16 cellular contexts compared by ENCODE assay signal in the genomic region with DNA sequence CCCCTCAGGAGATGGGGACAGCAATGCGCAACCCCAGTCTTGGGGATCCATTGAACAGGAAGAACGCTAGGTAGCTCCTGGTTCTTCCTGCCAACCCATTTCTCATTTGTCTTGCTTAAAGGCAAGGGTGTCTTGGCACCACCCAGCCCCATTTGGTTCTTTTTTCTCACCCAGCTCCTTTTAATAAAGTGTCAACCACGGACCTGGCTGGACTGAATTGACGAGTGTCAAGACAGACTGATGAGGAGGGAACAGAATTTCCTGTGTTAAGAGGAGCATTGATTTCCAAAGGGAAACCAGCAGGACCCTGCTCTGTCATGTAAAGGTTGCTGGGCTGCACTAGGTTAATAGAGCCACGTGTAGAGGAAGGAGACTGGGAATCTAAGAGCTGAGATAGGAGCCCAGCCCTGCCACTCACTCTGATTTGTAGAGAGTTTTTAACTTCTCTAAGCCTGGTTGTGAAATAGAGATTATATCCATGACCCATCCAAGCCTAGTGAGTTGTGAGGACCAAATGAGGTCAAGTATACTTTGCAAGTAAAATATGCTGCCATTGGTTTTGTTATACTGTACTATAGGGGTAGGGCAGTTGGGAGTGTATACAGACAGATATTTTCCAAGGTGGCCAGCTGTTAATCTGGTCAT. TPM values are rescaled to one million over a fixed set of nuclear protein-coding genes. Genes with fewer than 3 reads are reported as not detected.
DNase-seq lines count a peak whose midpoint lies in the region; ATAC-seq and TF ChIP-seq lines count a peak whose summit lies in the region.
"Had no signal": no experiment of that assay in that cellular context is flagged by ENCODE, and none has a peak within 500 bp of the region (broad histone marks: within the 10 kb centered on the region; RNA-seq: fewer than 3 reads in every experiment).

No MANE protein-coding gene starts in this region.

- DNase-seq in CD8-positive, alpha-beta memory T cell, result no peak
- DNase-seq in T-cell, result no peak
- DNase-seq in prostate gland (ENCODE audit: low spot score), result no peak
- DNase-seq in SK-N-DZ (ENCODE audit: low spot score), result no peak
- DNase-seq: Caco-2, GOT3, KBM-7, NCI-H1105, NCI-H187, NCI-H2171 treated with DMSO at 0.1 percent for 48 hours, NCI-H774, SHP77 had no signal

- H3K4me1 ChIP-seq in CD8-positive, alpha-beta memory T cell (ENCODE audit: insufficient read depth, low read length), result peaks cover 18% of the 10 kb centered on the region
- peaks cover 17 to 29% of the 10 kb centered on the region in 2 experiments for H3K4me1 ChIP-seq in neutrophil (ENCODE audit: control insufficient read depth in 1 of 2, insufficient read depth in 1 of 2, low read depth in 1 of 2, low read length in 1 of 2)
- H3K4me1 ChIP-seq in prostate gland (replicated peaks), result no peaks in the 10 kb centered on the region
- H3K4me1 ChIP-seq: Caco-2 had no signal

- no peak overlapping the region for H3K4me3 ChIP-seq in CD8-positive, alpha-beta memory T cell (ENCODE audit: low read length)
- H3K4me3 ChIP-seq in neutrophil (ENCODE audit: low read depth in 1 of 2, low read length in 1 of 2) (no peak overlapping the region), prostate gland (no peak overlapping the region)
- H3K4me3 ChIP-seq: GM12878 had no signal

- peaks cover 13% of the 10 kb centered on the region for H3K36me3 ChIP-seq in CD8-positive, alpha-beta memory T cell (ENCODE audit: insufficient read depth, low read length)
- peaks cover 73% of the 10 kb centered on the region for H3K36me3 ChIP-seq in neutrophil
- no peaks in the 10 kb centered on the region for H3K36me3 ChIP-seq in prostate gland

- TF ChIP-seq POLR2A in prostate gland (IDR thresholded peaks at IDR 0.05), result no peak

- no peak overlapping the region for H3K27ac ChIP-seq in CD8-positive, alpha-beta memory T cell (ENCODE audit: low read depth, low read length)
- H3K27ac ChIP-seq in neutrophil (peak overlapping the region; percentile 24), prostate gland (no peak overlapping the region)

- H3K27me3 Mint-ChIP-seq in CD8-positive, alpha-beta memory T cell, result no peaks in the 10 kb centered on the region
- H3K27me3 Mint-ChIP-seq in T-cell, result no peaks in the 10 kb centered on the region

- intact Hi-C loops in prostate gland (cut with DNase I), result no loop called here

- peaks cover 60 to 88% (median 80%) of the 10 kb centered on the region in 3 donors for H3K4me1 Mint-ChIP-seq in CD8-positive, alpha-beta memory T cell
- H3K4me1 Mint-ChIP-seq in T-cell, result peaks cover 58 to 78% (median 59%) of the 10 kb centered on the region in 3 donors

- no peaks in the 10 kb centered on the region for H3K9me3 Mint-ChIP-seq in CD8-positive, alpha-beta memory T cell
- peaks cover 0 to 6% (median 0%) of the 10 kb centered on the region in 3 donors for H3K9me3 Mint-ChIP-seq in T-cell

- H3K9me3 ChIP-seq in CD8-positive, alpha-beta memory T cell (ENCODE audit: low read length), result no peaks in the 10 kb centered on the region
- H3K9me3 ChIP-seq in neutrophil, result no peaks in the 10 kb centered on the region
- H3K9me3 ChIP-seq in prostate gland, result no peaks in the 10 kb centered on the region
- H3K9me3 ChIP-seq: Caco-2 had no signal

- peak overlapping the region; percentile 54 to 94 (median 86) for H3K27ac Mint-ChIP-seq in CD8-positive, alpha-beta memory T cell
- peak overlapping the region; percentile 25 to 72 for H3K27ac Mint-ChIP-seq in T-cell

- H3K27me3 ChIP-seq in CD8-positive, alpha-beta memory T cell (ENCODE audit: insufficient read depth, low read length, poor library complexity, severe bottlenecking), result no peaks in the 10 kb centered on the region
- H3K27me3 ChIP-seq in neutrophil, result no peaks in the 10 kb centered on the region
- no peaks in the 10 kb centered on the region for H3K27me3 ChIP-seq in prostate gland (replicated peaks; ENCODE audit: insufficient read depth)

- TF ChIP-seq CTCF in neutrophil (IDR thresholded peaks at IDR 0.05) (no peak), prostate gland (IDR thresholded peaks at IDR 0.05) (no peak)

- peak overlapping the region in 2 of 7 donors; percentile 25 to 37 for H3K4me3 Mint-ChIP-seq in CD8-positive, alpha-beta memory T cell
- H3K4me3 Mint-ChIP-seq in T-cell, result no peak overlapping the region

- CTCF ChIA-PET in CD8-positive, alpha-beta memory T cell (lab: Charles Lee), result interaction anchor here (1.7 to 2.1 kb wide), 2 partner anchors 17 to 34 kb away, joined by 4 to 7 read pairs; a partner anchor contains a TSS
- CTCF ChIA-PET in T-cell (lab: Charles Lee), result interaction anchor here in 1 of 2 donors (0.7 kb wide), 1 partner anchor 17 kb away, joined by 3 read pairs; no protein-coding TSS in a partner anchor

- POLR2A ChIA-PET in CD8-positive, alpha-beta memory T cell (lab: Charles Lee), result interaction anchor here (0.7 kb wide), 1 partner anchor 32 kb away, joined by 3 read pairs; no protein-coding TSS in a partner anchor
- POLR2A ChIA-PET in T-cell (lab: Charles Lee), result interaction anchor here in 1 of 2 donors (0.7 kb wide), 1 partner anchor 37 kb away, joined by 3 read pairs; no protein-coding TSS in a partner anchor

- ATAC-seq in T-cell (replicated peaks in 1 of 4) (no peak), esophagus mucosa (peak; percentile 53), GM21786 (IDR thresholded peaks at IDR 0.05; ENCODE audit: unreplicated experiment) (no peak)
- ATAC-seq: GM12878 had no signal

- WGBS in prostate gland, result 90% methylated on average over 5 of the region's 5 CpGs

- peaks cover 11 to 61% (median 25%) of the 10 kb centered on the region in 3 donors for H3K36me3 Mint-ChIP-seq in CD8-positive, alpha-beta memory T cell
- peaks cover 44% of the 10 kb centered on the region for H3K36me3 Mint-ChIP-seq in T-cell

RNA-seq across cellular contexts. Expression of a gene that starts 33.7 kb away (rescaled TPM):
- 10 to 100 TPM; 71.9 to 76.0 TPM for total RNA-seq in CD8-positive, alpha-beta memory T cell
- polyA plus RNA-seq in CD8-positive, alpha-beta memory T cell, result 170 TPM
- 10 to 100 TPM; 46.6 to 73.9 (median 58.3) TPM for total RNA-seq in T-cell
- 114 TPM for total RNA-seq in esophagus mucosa
- 10 to 100 TPM; 24.5 to 35.8 TPM for total RNA-seq in prostate gland
- polyA plus RNA-seq in SK-N-DZ (2014; cell fraction: cytosol; rRNA removed), result 2.1 and 2.4 TPM in 2 replicates
- 1.3 and 1.4 TPM in 2 replicates for polyA plus RNA-seq in SK-N-DZ (2014; cell fraction: nucleus; rRNA removed)

RNA-seq across cellular contexts. Expression of a gene that starts 34.1 kb away (rescaled TPM):
- total RNA-seq in CD8-positive, alpha-beta memory T cell, result 10 to 100 TPM; 14.1 to 14.6 TPM
- polyA plus RNA-seq in CD8-positive, alpha-beta memory T cell, result 48.4 TPM
- total RNA-seq in T-cell (10 to 100 TPM; 61.9 to 91.0 (median 72.6) TPM), esophagus mucosa (42.4 TPM), prostate gland (10 to 100 TPM; 16.2 to 34.1 TPM)
- 0.82 and 1.2 TPM in 2 replicates for polyA plus RNA-seq in SK-N-DZ (2014; cell fraction: cytosol; rRNA removed)
- 0.97 and 1.9 TPM in 2 replicates for polyA plus RNA-seq in SK-N-DZ (2014; cell fraction: nucleus; rRNA removed)
